31 cellular contexts compared by ENCODE assay signal in genomic region chr4:9953089-9953488, GRCh38.
"Had no signal": no experiment of that assay in that cellular context is flagged by ENCODE, and none has a peak within 500 bp of the region (broad histone marks: within the 10 kb centered on the region; RNA-seq: fewer than 3 reads in every experiment).

No MANE protein-coding gene starts in this region.

- H3K27me3 Mint-ChIP-seq: activated CD8-positive, alpha-beta T cell treated with anti-CD3 and anti-CD28 coated beads for 36 hours; activated naive CD8-positive, alpha-beta T cell had no signal

- DNase-seq: activated B cell treated with CpG ODN at 0.5 μM for 24 hours; activated CD4-positive, alpha-beta T cell treated with anti-CD3 and anti-CD28 coated beads for 48 hours; activated CD4-positive, alpha-beta T cell treated with anti-CD3 and anti-CD28 coated beads, Interleukin-2, amount 50 U/mL, for 1 hour; activated CD4-positive, alpha-beta T cell treated with anti-CD3 and anti-CD28 coated beads, Interleukin-2, amount 50 U/mL, for 48 hours; activated CD8-positive, alpha-beta memory T cell treated with anti-CD3 and anti-CD28 coated beads for 24 hours; activated CD8-positive, alpha-beta T cell treated with anti-CD3 and anti-CD28 coated beads for 36 hours; activated effector memory CD4-positive, alpha-beta T cell treated with Interleukin-2 at 50 U/mL for 16 hours; activated gamma-delta T cell treated with Interleukin-2 at 50 U/mL for 16 hours; activated naive CD4-positive, alpha-beta T cell treated with anti-CD3 and anti-CD28 coated beads, Interleukin-2, amount 50 U/mL, for 16 hours; activated naive CD4-positive, alpha-beta T cell treated with Interleukin-2 at 50 U/mL for 16 hours; activated T-cell treated with anti-CD3 and anti-CD28 coated beads, Interleukin-2, amount 50 U/mL, for 4 hours; amniotic stem cell; anterior cingulate cortex; body of pancreas; caudate nucleus; cortex of kidney; dermis blood vessel endothelial cell; effector CD4-positive, alpha-beta T cell; effector memory CD8-positive, alpha-beta T cell; erythroblast; esophagus squamous epithelium; foreskin melanocyte; T-helper 1 cell; T-helper 17 cell; T1000; WERI-Rb-1 had no signal

- H3K9me3 Mint-ChIP-seq: activated CD8-positive, alpha-beta T cell treated with anti-CD3 and anti-CD28 coated beads for 36 hours; activated T-cell treated with anti-CD3 and anti-CD28 coated beads, Interleukin-2, amount 50 U/mL, for 4 hours; activated T-helper 17 cell treated with anti-CD3 and anti-CD28 coated beads, Interleukin-2, amount 50 U/mL, for 72 hours; effector memory CD8-positive, alpha-beta T cell; T-helper 2 cell treated with Interferon-gamma antibody and Interleukin-4, amounts not matched to agents 5 μg/mL and 100 μg/mL, for 36 hours had no signal

- H3K4me3 Mint-ChIP-seq: activated B cell treated with CpG ODN at 0.5 μM for 24 hours; activated CD8-positive, alpha-beta T cell treated with anti-CD3 and anti-CD28 coated beads for 36 hours; activated naive CD8-positive, alpha-beta T cell; activated T-cell treated with anti-CD3 and anti-CD28 coated beads, Interleukin-2, amount 50 U/mL, for 4 hours; activated T-helper 17 cell treated with anti-CD3 and anti-CD28 coated beads, Interleukin-2, amount 50 U/mL, for 72 hours; effector memory CD8-positive, alpha-beta T cell; T-helper 17 cell; T-helper 2 cell treated with Interferon-gamma antibody and Interleukin-4, amounts not matched to agents 5 μg/mL and 100 μg/mL, for 36 hours had no signal

- H3K27ac Mint-ChIP-seq: activated B cell treated with CpG ODN at 0.5 μM for 24 hours; activated CD8-positive, alpha-beta T cell treated with anti-CD3 and anti-CD28 coated beads for 36 hours; activated naive CD8-positive, alpha-beta T cell; activated T-helper 17 cell treated with anti-CD3 and anti-CD28 coated beads, Interleukin-2, amount 50 U/mL, for 72 hours; effector memory CD8-positive, alpha-beta T cell; T-helper 17 cell; T-helper 2 cell treated with Interferon-gamma antibody and Interleukin-4, amounts not matched to agents 5 μg/mL and 100 μg/mL, for 36 hours had no signal

- H3K9me3 ChIP-seq: body of pancreas, esophagus squamous epithelium, gastroesophageal sphincter had no signal

- H3K27ac ChIP-seq: body of pancreas, esophagus squamous epithelium, gastroesophageal sphincter, WERI-Rb-1 had no signal

- H3K36me3 ChIP-seq: esophagus squamous epithelium, gastroesophageal sphincter, WERI-Rb-1 had no signal

- H3K4me1 Mint-ChIP-seq: activated B cell treated with CpG ODN at 0.5 μM for 24 hours; activated T-helper 17 cell treated with anti-CD3 and anti-CD28 coated beads, Interleukin-2, amount 50 U/mL, for 72 hours; T-helper 17 cell had no signal

- H3K4me3 ChIP-seq: body of pancreas, esophagus squamous epithelium, gastroesophageal sphincter had no signal

- ATAC-seq: activated CD4-positive, CD25-positive, alpha-beta regulatory T cell treated with anti-CD3 and anti-CD28 coated beads, Interleukin-2, amount 50 U/mL, for 24 hours; activated CD8-positive, alpha-beta T cell treated with anti-CD3 and anti-CD28 coated beads for 36 hours; activated T-cell treated with anti-CD3 and anti-CD28 coated beads, Interleukin-2, amount 50 U/mL, for 4 hours; activated T-helper 17 cell treated with anti-CD3 and anti-CD28 coated beads, Interleukin-2, amount 50 U/mL, for 72 hours; effector memory CD8-positive, alpha-beta T cell; gastroesophageal sphincter; T-helper 17 cell had no signal

- H3K27me3 ChIP-seq: body of pancreas, esophagus squamous epithelium, gastroesophageal sphincter had no signal

- H3K4me1 ChIP-seq: body of pancreas, esophagus squamous epithelium, gastroesophageal sphincter had no signal
